10 cellular contexts compared by ENCODE assay signal in genomic region chr19:40528533-40529092, GRCh38. TPM values are rescaled to one million over a fixed set of nuclear protein-coding genes. Genes with fewer than 3 reads are reported as not detected.
A peak's percentile ranks its signal among the peaks of the same experiment; 100 is the strongest.
DNase-seq lines count a peak whose midpoint lies in the region; ATAC-seq, FAIRE-seq and TF ChIP-seq lines count a peak whose summit lies in the region.
"Had no signal": no experiment of that assay in that cellular context is flagged by ENCODE, and none has a peak within 500 bp of the region (broad histone marks: within the 10 kb centered on the region; RNA-seq: fewer than 3 reads in every experiment).

No MANE protein-coding gene starts in this region.

- H3K4me3 Mint-ChIP-seq in T-helper 1 cell treated with Interleukin-12 subunit alpha and Interleukin-12 subunit beta and Interleukin-4 antibody, amounts not matched to agents 30 μg/mL and 1 μg/mL, for 36 hours: no peak overlapping the region

- H3K27ac ChIP-seq in esophagus muscularis mucosa (replicated peaks in 1 of 4): no peak overlapping the region
- H3K27ac ChIP-seq: thoracic aorta had no signal

- peak; percentile 23 for ATAC-seq in sciatic nerve

- peaks cover 7% of the 10 kb centered on the region for H3K4me1 ChIP-seq in NT2/D1 (ENCODE audit: insufficient read depth, insufficient read length)
- peaks cover 4 to 25% (median 22%) of the 10 kb centered on the region in 4 donors for H3K4me1 ChIP-seq in esophagus muscularis mucosa

- peaks cover 3% of the 10 kb centered on the region for H3K27me3 ChIP-seq in NT2/D1 (ENCODE audit: insufficient read depth, insufficient read length)
- peaks cover 0 to 5% (median 0%) of the 10 kb centered on the region in 4 donors for H3K27me3 ChIP-seq in esophagus muscularis mucosa

- H3K36me3 ChIP-seq in NT2/D1 (ENCODE audit: insufficient read depth, insufficient read length, low read length) (no peaks in the 10 kb centered on the region), esophagus muscularis mucosa (peaks cover 0 to 3% (median 0%) of the 10 kb centered on the region in 4 donors)
- H3K36me3 ChIP-seq: thoracic aorta had no signal

- H3K4me3 ChIP-seq in NT2/D1 (ENCODE audit: insufficient read length, low read depth) (no peak overlapping the region), esophagus muscularis mucosa (peak overlapping the region in 3 of 4 donors; percentile 63 to 65 (median 64))

- H3K9me3 ChIP-seq in NT2/D1 (ENCODE audit: insufficient read depth, low read length): no peaks in the 10 kb centered on the region
- H3K9me3 ChIP-seq in esophagus muscularis mucosa: no peaks in the 10 kb centered on the region
- H3K9me3 ChIP-seq: thoracic aorta had no signal

- peak overlapping the region; percentile 32 for H3K9ac ChIP-seq in NT2/D1 (ENCODE audit: insufficient read length, low read depth)

- H3K4me1 Mint-ChIP-seq in T-helper 1 cell treated with Interleukin-12 subunit alpha and Interleukin-12 subunit beta and Interleukin-4 antibody, amounts not matched to agents 30 μg/mL and 1 μg/mL, for 36 hours (ENCODE audit: low read depth): peaks cover 13% of the 10 kb centered on the region

- H3K36me3 Mint-ChIP-seq in T-helper 1 cell treated with Interleukin-12 subunit alpha and Interleukin-12 subunit beta and Interleukin-4 antibody, amounts not matched to agents 30 μg/mL and 1 μg/mL, for 36 hours (ENCODE audit: low read depth): no peaks in the 10 kb centered on the region

- DNase-seq in T-helper 1 cell (no peak), NT2/D1 (ENCODE audit: low read depth, low spot score) (no peak), esophagus muscularis mucosa (ENCODE audit: extremely low spot score) (no peak), sciatic nerve (ENCODE audit: low spot score) (no peak), GM20000 (ENCODE audit: low spot score) (no peak), RCC 7860 (ENCODE audit: low spot score) (no peak)
- no peak for DNase-seq in stimulated activated CD4-positive, alpha-beta T cell treated with anti-CD3 and anti-CD28 coated beads, Interleukin-4, amount 100 ng/mL, for 24 hours

- TF ChIP-seq EP300 in esophagus muscularis mucosa (IDR thresholded peaks at IDR 0.05): no peak

- peak overlapping the region; percentile 4 for H3K27ac Mint-ChIP-seq in T-helper 1 cell treated with Interleukin-12 subunit alpha and Interleukin-12 subunit beta and Interleukin-4 antibody, amounts not matched to agents 30 μg/mL and 1 μg/mL, for 36 hours

- WGBS in esophagus muscularis mucosa: 73% methylated on average over 14 of the region's 14 CpGs

- no peaks in the 10 kb centered on the region for H3K9me3 Mint-ChIP-seq in T-helper 1 cell treated with Interleukin-12 subunit alpha and Interleukin-12 subunit beta and Interleukin-4 antibody, amounts not matched to agents 30 μg/mL and 1 μg/mL, for 36 hours

- TF ChIP-seq CTCF in esophagus muscularis mucosa (IDR thresholded peaks at IDR 0.05): no peak
- TF ChIP-seq CTCF in GM20000 (IDR thresholded peaks at IDR 0.05; ENCODE audit: extremely low read depth, missing control alignments): no peak

- intact Hi-C loops in esophagus muscularis mucosa (cut with DNase I): loop anchor here (2.0 to 5.0 kb wide), 3 partner anchors 64 to 109 kb away; partner anchors contain the start of gene BLVRB
- intact Hi-C loops in sciatic nerve (cut with DNase I): loop anchor here (10.0 kb wide), 1 partner anchor 66 kb away; no protein-coding TSS in a partner anchor

- H3K27me3 Mint-ChIP-seq in T-helper 1 cell treated with Interleukin-12 subunit alpha and Interleukin-12 subunit beta and Interleukin-4 antibody, amounts not matched to agents 30 μg/mL and 1 μg/mL, for 36 hours (ENCODE audit: low read depth): peaks cover 41% of the 10 kb centered on the region

- TF ChIP-seq POLR2A in esophagus muscularis mucosa (IDR thresholded peaks at IDR 0.05; ENCODE audit: low read depth): no peak

- no peak for FAIRE-seq in RCC 7860 (lab: Jason Lieb, UNC)
- FAIRE-seq: TTC549 had no signal

RNA-seq across cellular contexts. Expression of gene SHKBP1, which starts 48.1 kb away (rescaled TPM):
- 10 to 100 TPM; 39.5 to 82.7 (median 52.7) TPM for total RNA-seq in esophagus muscularis mucosa
- total RNA-seq in sciatic nerve: 58.7 TPM
